ENCODE assay signal across 1 cellular context in genomic region chr17:83057397-83057761, GRCh38.
TF ChIP-seq lines count a peak whose summit lies in the region.

No MANE protein-coding gene starts in this region.

TF ChIP-seq in K562, 482 proteins besides CTCF, POLR2A, EP300 and RAD21:
- TF ChIP-seq ARID4B (CRISPR knock-in tag; IDR thresholded peaks at IDR 0.05) = no peak; the same call in 1 of the 2 replicates
- no peak for TF ChIP-seq ZNF551 (CRISPR knock-in tag; IDR thresholded peaks at IDR 0.05)
- TF ChIP-seq HEY1 (CRISPR knock-in tag; IDR thresholded peaks at IDR 0.05; ENCODE audit: borderline replicate concordance) = no peak
- TF ChIP-seq MEIS2 (IDR thresholded peaks at IDR 0.05; ENCODE audit: partially characterized antibody) = peak; percentile 6
TF ChIP-seq in K562: peak in this region for 1.
